ENCODE assay signal across 21 cellular contexts in genomic region chr1:197857477-197857876, GRCh38. TPM values are rescaled to one million over a fixed set of nuclear protein-coding genes. Genes with fewer than 3 reads are reported as not detected.
"Had no signal": no experiment of that assay in that cellular context is flagged by ENCODE, and none has a peak within 500 bp of the region (broad histone marks: within the 10 kb centered on the region; RNA-seq: fewer than 3 reads in every experiment).

No MANE protein-coding gene starts in this region.

- H3K4me3 ChIP-seq: breast epithelium, coronary artery had no signal

- H3K27ac ChIP-seq: breast epithelium, coronary artery, WERI-Rb-1 had no signal

- H3K36me3 ChIP-seq: breast epithelium, WERI-Rb-1 had no signal

- H3K9me3 ChIP-seq: breast epithelium had no signal

- H3K27me3 ChIP-seq: breast epithelium had no signal

- ATAC-seq: activated CD4-positive, alpha-beta T cell treated with anti-CD3 and anti-CD28 coated beads for 36 hours; activated CD8-positive, alpha-beta T cell treated with anti-CD3 and anti-CD28 coated beads, Interleukin-2, amount 10 ng/mL, durations not matched to agents 7 days and 5 days had no signal

- H3K4me1 ChIP-seq: breast epithelium had no signal

- DNase-seq: activated CD4-positive, alpha-beta T cell treated with anti-CD3 and anti-CD28 coated beads for 36 hours; activated CD8-positive, alpha-beta memory T cell treated with anti-CD3 and anti-CD28 coated beads, Interleukin-2, amount 50 U/mL, for 48 hours; activated CD8-positive, alpha-beta T cell treated with anti-CD3 and anti-CD28 coated beads, Interleukin-2, amount 10 ng/mL, durations not matched to agents 7 days and 5 days; activated T-cell treated with anti-CD3 and anti-CD28 coated beads, Interleukin-2, amount 50 U/mL, for 1 hour; aorta; caudate nucleus; Kasumi-1; MV-4-11; NCI-H1105 treated with DMSO at 0.1 percent for 48 hours; NCI-H1436 treated with DMSO at 0.1 percent for 48 hours; NCI-H187; NCI-H2081 treated with DMSO at 0.1 percent for 48 hours; NCI-H2227 treated with DMSO at 0.1 percent for 48 hours; NCI-H446 treated with DMSO at 0.1 percent for 48 hours; NCI-H69; NK-92 treated with Interleukin-12 subunit alpha and Interleukin-12 subunit beta, amount 100 ng/mL, for 24 hours; SIG-M5; T-helper 1 cell; WERI-Rb-1 had no signal

RNA-seq across cellular contexts. Expression of gene LHX9, which starts 59.7 kb away (rescaled TPM):
- total RNA-seq: activated CD4-positive, alpha-beta T cell treated with anti-CD3 and anti-CD28 coated beads for 36 hours; activated CD8-positive, alpha-beta T cell treated with anti-CD3 and anti-CD28 coated beads, Interleukin-2, amount 10 ng/mL, durations not matched to agents 7 days and 5 days; breast epithelium had no signal
